In the genomic region with DNA sequence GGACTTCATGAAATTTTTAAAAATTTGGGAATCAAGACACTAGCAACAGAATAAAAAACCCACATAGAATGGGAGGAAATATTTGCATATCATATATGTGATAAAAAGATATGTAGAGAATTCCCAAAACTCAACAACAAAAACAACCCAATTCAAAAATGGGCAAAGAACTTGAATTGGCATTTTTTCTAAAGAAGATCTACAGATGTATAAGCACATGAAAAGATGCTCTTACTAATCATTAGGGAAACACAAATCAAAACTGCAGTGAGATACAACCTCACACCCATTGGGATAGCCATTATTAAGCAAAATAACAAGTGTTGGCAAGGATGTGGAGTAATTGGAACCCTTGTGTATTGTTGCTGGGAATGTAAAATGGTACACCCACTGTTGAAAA, we compare ENCODE assay signal across 38 cellular contexts. TPM values are rescaled to one million over a fixed set of nuclear protein-coding genes. Genes with fewer than 3 reads are reported as not detected.
"Had no signal": no experiment of that assay in that cellular context is flagged by ENCODE, and none has a peak within 500 bp of the region (broad histone marks: within the 10 kb centered on the region; RNA-seq: fewer than 3 reads in every experiment).

No MANE protein-coding gene starts in this region.

- H3K27me3 ChIP-seq: MG63 had no signal

- H3K4me3 ChIP-seq: MG63 had no signal

- DNase-seq: Kasumi-1, MG63, MM.1S, MV-4-11, NCI-H1048, NCI-H1092, NCI-H1092 treated with DMSO at 0.1 percent for 48 hours, NCI-H1105, NCI-H1105 treated with DMSO at 0.1 percent for 48 hours, NCI-H1417, NCI-H1417 treated with DMSO at 0.1 percent for 48 hours, NCI-H1436, NCI-H1436 treated with DMSO at 0.1 percent for 48 hours, NCI-H146, NCI-H1694, NCI-H1694 treated with DMSO at 0.1 percent for 48 hours, NCI-H187, NCI-H187 treated with DMSO at 0.1 percent for 48 hours, NCI-H1930, NCI-H2029, NCI-H2029 treated with DMSO at 0.1 percent for 48 hours, NCI-H2081, NCI-H2081 treated with DMSO at 0.1 percent for 48 hours, NCI-H2107, NCI-H2171, NCI-H2171 treated with DMSO at 0.1 percent for 48 hours, NCI-H2227 treated with DMSO at 0.1 percent for 48 hours, NCI-H226, NCI-H345, NCI-H446, NCI-H446 treated with DMSO at 0.1 percent for 48 hours, NCI-H510A, NCI-H510A treated with DMSO at 0.1 percent for 48 hours, NCI-H524, NCI-H524 treated with DMSO at 0.1 percent for 48 hours, NCI-H526 had no signal

RNA-seq across cellular contexts. Expression of gene LCTL, which starts 10.1 kb away (rescaled TPM):
- total RNA-seq: MCF 10A, NCI-H460 had no signal
